In the genomic region with DNA sequence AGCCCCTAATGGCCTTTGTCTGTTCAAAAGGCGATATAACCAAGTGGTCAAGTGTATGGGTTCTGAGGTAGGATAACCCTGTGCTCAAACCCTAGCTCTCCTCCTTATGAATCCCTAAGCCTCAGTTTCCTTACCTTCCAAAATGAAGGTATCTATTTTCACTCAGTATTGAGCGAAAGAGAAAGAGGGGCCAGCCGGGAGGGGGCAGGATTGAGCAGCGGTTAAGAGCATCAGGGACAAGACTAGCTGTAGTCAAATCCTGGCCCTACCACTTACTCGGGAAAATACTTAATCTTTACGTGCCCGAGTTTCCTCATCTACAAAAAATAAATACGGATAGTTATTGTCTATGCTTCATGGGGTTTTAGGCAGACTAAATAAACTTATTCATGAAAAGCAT, we compare ENCODE assay signal across 18 cellular contexts. TPM values are rescaled to one million over a fixed set of nuclear protein-coding genes. Genes with fewer than 3 reads are reported as not detected.
DNase-seq lines count a peak whose midpoint lies in the region; ATAC-seq and TF ChIP-seq lines count a peak whose summit lies in the region.
"Had no signal": no experiment of that assay in that cellular context is flagged by ENCODE, and none has a peak within 500 bp of the region (broad histone marks: within the 10 kb centered on the region; RNA-seq: fewer than 3 reads in every experiment).

No MANE protein-coding gene starts in this region.

- DNase-seq in SKM-1 treated with dmso at 0.1 percent for 144 hours (lab: John Stamatoyannopoulos, UW; ENCODE audit: unreplicated experiment) (peak; percentile 44), SKM-1 (lab: John Stamatoyannopoulos, UW; ENCODE audit: unreplicated experiment) (no peak), amniotic epithelial cell (ENCODE audit: low read depth) (peak; percentile 18), neural progenitor cell (ENCODE audit: low spot score) (no peak), NCI-H1092 treated with DMSO at 0.1 percent for 48 hours (lab: John Stamatoyannopoulos, UW) (no peak), DMS79 (lab: John Stamatoyannopoulos, UW) (no peak)
- DNase-seq: activated CD4-positive, alpha-beta T cell treated with anti-CD3 and anti-CD28 coated beads for 1 hour; activated T-cell treated with anti-CD3 and anti-CD28 coated beads, Interleukin-2, amount 50 U/mL, for 4 hours; DMS79 treated with DMSO at 0.1 percent for 48 hours; NCI-H2081 treated with DMSO at 0.1 percent for 48 hours; psoas muscle; upper lobe of left lung had no signal

- H3K9ac ChIP-seq in neural progenitor cell = no peak overlapping the region
- H3K9ac ChIP-seq: KMS-11 had no signal

- H3K27ac ChIP-seq in neural progenitor cell = no peak overlapping the region
- H3K27ac ChIP-seq: KMS-11, psoas muscle, upper lobe of left lung had no signal

- H3K4me3 ChIP-seq in neural progenitor cell = no peak overlapping the region
- H3K4me3 ChIP-seq: psoas muscle, upper lobe of left lung had no signal

- peak; percentile 35 for TF ChIP-seq CTCF in neural progenitor cell (IDR thresholded peaks at IDR 0.05)

- H3K4me3 Mint-ChIP-seq in IgD-negative memory B cell (no peak overlapping the region), neural progenitor cell (no peak overlapping the region)
- H3K4me3 Mint-ChIP-seq: activated T-cell treated with anti-CD3 and anti-CD28 coated beads, Interleukin-2, amount 50 U/mL, for 4 hours had no signal

- no peak overlapping the region for H3K4me2 ChIP-seq in neural progenitor cell
- H3K4me2 ChIP-seq: KMS-11 had no signal

- H3K36me3 Mint-ChIP-seq in IgD-negative memory B cell = peaks cover 12% of the 10 kb centered on the region
- no peaks in the 10 kb centered on the region for H3K36me3 Mint-ChIP-seq in neural progenitor cell

- H3K4me1 Mint-ChIP-seq in IgD-negative memory B cell = peaks cover 0 to 6% (median 0%) of the 10 kb centered on the region in 3 donors
- peaks cover 8% of the 10 kb centered on the region for H3K4me1 Mint-ChIP-seq in neural progenitor cell

- no peaks in the 10 kb centered on the region for H3K79me2 ChIP-seq in neural progenitor cell (ENCODE audit: low read depth)

- H3K9me3 Mint-ChIP-seq in IgD-negative memory B cell (no peaks in the 10 kb centered on the region), neural progenitor cell (no peaks in the 10 kb centered on the region)
- H3K9me3 Mint-ChIP-seq: activated T-cell treated with anti-CD3 and anti-CD28 coated beads, Interleukin-2, amount 50 U/mL, for 4 hours had no signal

- H3K27ac Mint-ChIP-seq in IgD-negative memory B cell (peak overlapping the region; percentile 0 to 62 (median 61)), neural progenitor cell (no peak overlapping the region)

- H3K27me3 Mint-ChIP-seq in IgD-negative memory B cell = no peaks in the 10 kb centered on the region
- peaks cover 2% of the 10 kb centered on the region for H3K27me3 Mint-ChIP-seq in neural progenitor cell (ENCODE audit: insufficient read depth, low read depth)

- no peaks in the 10 kb centered on the region for H3K27me3 ChIP-seq in neural progenitor cell
- H3K27me3 ChIP-seq: upper lobe of left lung had no signal

- ATAC-seq in HG03565 (IDR thresholded peaks at IDR 0.05; ENCODE audit: unreplicated experiment) = no peak
- ATAC-seq: activated T-cell treated with anti-CD3 and anti-CD28 coated beads, Interleukin-2, amount 50 U/mL, for 4 hours; psoas muscle had no signal

- no peaks in the 10 kb centered on the region for H3K9me3 ChIP-seq in neural progenitor cell (ENCODE audit: low read depth)
- H3K9me3 ChIP-seq: psoas muscle, upper lobe of left lung had no signal

- no peak overlapping the region for H2AFZ ChIP-seq in neural progenitor cell (replicated peaks)

- no peaks in the 10 kb centered on the region for H4K20me1 ChIP-seq in neural progenitor cell (ENCODE audit: low read depth)

- H3F3A ChIP-seq in neural progenitor cell (ENCODE audit: low read depth) = no peaks in the 10 kb centered on the region

- H3K4me1 ChIP-seq in neural progenitor cell = peaks cover 14% of the 10 kb centered on the region
- H3K4me1 ChIP-seq: psoas muscle, upper lobe of left lung had no signal

- no peaks in the 10 kb centered on the region for H3K36me3 ChIP-seq in neural progenitor cell
- H3K36me3 ChIP-seq: upper lobe of left lung had no signal

RNA-seq across cellular contexts. Expression of gene LY9, which starts 25.7 kb away (rescaled TPM):
- polyA plus RNA-seq in IgD-negative memory B cell = 158 TPM
- total RNA-seq in neural progenitor cell (ENCODE audit: low replicate concordance) = not detected in 2 replicates
- total RNA-seq: dermis microvascular lymphatic vessel endothelial cell, frontal cortex had no signal
- polyA plus RNA-seq: AG04450 had no signal

RNA-seq across cellular contexts. Expression of gene CD244, which starts 41.1 kb away (rescaled TPM):
- polyA plus RNA-seq in IgD-negative memory B cell = 1.6 TPM
- not detected in 2 replicates for total RNA-seq in neural progenitor cell (ENCODE audit: low replicate concordance)
- total RNA-seq: dermis microvascular lymphatic vessel endothelial cell, frontal cortex had no signal
- polyA plus RNA-seq: AG04450 had no signal

Comparison
In these comparisons a context has a peak if more than half of its experiments do, and no peak if none do; other contexts are left out.
1. DNase-seq: peak in SKM-1 treated with dmso at 0.1 percent for 144 hours (single experiment) and amniotic epithelial cell (single experiment); none in SKM-1 (single experiment), neural progenitor cell (single experiment), NCI-H1092 treated with DMSO at 0.1 percent for 48 hours (single experiment) and DMS79 (single experiment).